ENCODE assay signal across 8 cellular contexts in genomic region chr2:96016321-96016720, GRCh38. TPM values are rescaled to one million over a fixed set of nuclear protein-coding genes. Genes with fewer than 3 reads are reported as not detected.
DNase-seq lines count a peak whose midpoint lies in the region; ATAC-seq and TF ChIP-seq lines count a peak whose summit lies in the region.
"Not testable (repeated sequence)": the region's sequence is repeated elsewhere in the genome, so short reads cannot be mapped to it uniquely, and the experiment has no call there.
"Had no signal": no experiment of that assay in that cellular context is flagged by ENCODE, and none has a peak within 500 bp of the region (broad histone marks: within the 10 kb centered on the region; RNA-seq: fewer than 3 reads in every experiment).

No MANE protein-coding gene starts in this region.

- H3K27me3 ChIP-seq in PC-3 (ENCODE audit: low read length); stomach: not testable (repeated sequence)

- H3K4me1 ChIP-seq in PC-3 (ENCODE audit: insufficient read depth, low read length); stomach: not testable (repeated sequence)

- not testable (repeated sequence) for TF ChIP-seq CTCF in PC-3 (conservative IDR thresholded peaks at IDR 0.05; ENCODE audit: low read depth, low read length); nephron progenitor cell (IDR thresholded peaks at IDR 0.05); stomach (IDR thresholded peaks at IDR 0.05)

- H3K9me2 ChIP-seq in PC-3 (replicated peaks; ENCODE audit: low read length) = not testable (repeated sequence)

- TF ChIP-seq EP300 in stomach (IDR thresholded peaks at IDR 0.05) = not testable (repeated sequence)

- ATAC-seq in PC-3 (peak; percentile 86), left lobe of liver (peak; percentile 51)

- not testable (repeated sequence) for H3K9me3 ChIP-seq in PC-3 (ENCODE audit: low read length); stomach

- H4K20me1 ChIP-seq in PC-3 (ENCODE audit: low read length) = not testable (repeated sequence)

- not testable (repeated sequence) for H3K9ac ChIP-seq in PC-3 (ENCODE audit: low read length)

- 38 to 56% (median 47%) methylated on average over 3 to 4 of the region's 4 CpGs for WGBS in stomach, 5 donors

- peak; percentile 60 for DNase-seq in PC-3
- DNase-seq in left lobe of liver (ENCODE audit: low spot score); nephron progenitor cell; stomach: not testable (repeated sequence)

- not testable (repeated sequence) for H3K4me3 Mint-ChIP-seq in nephron progenitor cell

- H3K4me3 ChIP-seq in PC-3 (ENCODE audit: low read length); stomach: not testable (repeated sequence)

- not testable (repeated sequence) for H3K4me1 Mint-ChIP-seq in nephron progenitor cell

- peak overlapping the region; percentile 60 for H3K4me2 ChIP-seq in PC-3 (ENCODE audit: low read length)

- H3K27ac ChIP-seq in PC-3 (ENCODE audit: low read length) = peak overlapping the region; percentile 52
- H3K27ac ChIP-seq in stomach = peak overlapping the region in 3 of 5 donors; percentile 27 to 42 (median 29)

- TF ChIP-seq POLR2A in stomach (IDR thresholded peaks at IDR 0.05) = not testable (repeated sequence)

- intact Hi-C loops in PC-3 (cut with micrococcal nuclease); stomach (cut with DNase I; ENCODE audit: low total_unique reads): not testable (repeated sequence)

- not testable (repeated sequence) for H3K9me3 Mint-ChIP-seq in nephron progenitor cell

- POLR2A ChIA-PET in PC-3 (lab: Charles Lee; ENCODE audit: unreplicated experiment) = not testable (repeated sequence)

- CTCF ChIA-PET in PC-3 (lab: Charles Lee) = not testable (repeated sequence)

- not testable (repeated sequence) for H2AFZ ChIP-seq in PC-3 (ENCODE audit: low read length)

- not testable (repeated sequence) for H3F3A ChIP-seq in PC-3 (ENCODE audit: low read length, unreplicated experiment)

- H3K27me3 Mint-ChIP-seq in nephron progenitor cell (ENCODE audit: low read depth, poor library complexity) = not testable (repeated sequence)

- not testable (repeated sequence) for BruUV-seq in PC-3 (replicated peaks; lab: Mats Ljungman, UMichigan)

- H3K36me3 ChIP-seq in PC-3 (ENCODE audit: low read depth, low read length); stomach: not testable (repeated sequence)

- H3K36me3 Mint-ChIP-seq in nephron progenitor cell (ENCODE audit: low read depth) = not testable (repeated sequence)

- H3K79me2 ChIP-seq in PC-3 (ENCODE audit: low read length) = not testable (repeated sequence)

- H3K27ac Mint-ChIP-seq in nephron progenitor cell = peak overlapping the region; percentile 36

RNA-seq across cellular contexts. Expression of gene GPAT2, which starts 18.4 kb away (rescaled TPM):
- total RNA-seq in PC-3 (2014; rRNA removed) (not detected in 2 replicates), left lobe of liver (1.3 TPM), stomach (10 to 100 TPM in 1 of 5 donors, 1 to 10 TPM in 4; 2.6 to 13.6 (median 5.0) TPM)
- 1 to 10 TPM in 2 of 3 donors, under 1 TPM in 1; 0.37 to 3.8 (median 3.7) TPM for polyA plus RNA-seq in stomach
- total RNA-seq: A673, Daoy, G401, GM12878 had no signal

RNA-seq across cellular contexts. Expression of gene ANKRD36C, which starts 24.7 kb away (rescaled TPM):
- 8.5 and 17.6 TPM in 2 replicates for total RNA-seq in PC-3 (2014; rRNA removed)
- total RNA-seq in left lobe of liver = 2.4 TPM
- total RNA-seq in stomach = 100 to 1,000 TPM in 4 of 5 donors, 10 to 100 TPM in 1; 67.2 to 582 (median 252) TPM
- polyA plus RNA-seq in stomach = 1 to 10 TPM; 1.5 to 5.4 (median 4.3) TPM
